In genomic region chr1:156448134-156448967, GRCh38 we compare ENCODE assay signal across 19 cellular contexts.
"Had no signal": no experiment of that assay in that cellular context is flagged by ENCODE, and none has a peak within 500 bp of the region (broad histone marks: within the 10 kb centered on the region; RNA-seq: fewer than 3 reads in every experiment).

No MANE protein-coding gene starts in this region.

- H3K27ac ChIP-seq: cardiac muscle cell, esophagus squamous epithelium, hepatocyte, SK-N-MC, stomach, testis, upper lobe of right lung had no signal

- H3K9me3 Mint-ChIP-seq: activated naive CD4-positive, alpha-beta T cell treated with anti-CD3 and anti-CD28 coated beads, Interleukin-2, amount 50 U/mL, for 72 hours had no signal

- H3K36me3 Mint-ChIP-seq: activated naive CD4-positive, alpha-beta T cell treated with anti-CD3 and anti-CD28 coated beads, Interleukin-2, amount 50 U/mL, for 72 hours had no signal

- DNase-seq: activated CD8-positive, alpha-beta memory T cell treated with anti-CD3 and anti-CD28 coated beads for 24 hours; activated CD8-positive, alpha-beta memory T cell treated with anti-CD3 and anti-CD28 coated beads, Interleukin-2, amount 50 U/mL, for 48 hours; activated gamma-delta T cell treated with Interleukin-2 at 50 U/mL for 16 hours; amniotic stem cell; dermis blood vessel endothelial cell; effector memory CD4-positive, alpha-beta T cell; esophagus squamous epithelium; occipital lobe; retina; stimulated activated CD4-positive, alpha-beta T cell treated with anti-CD3 and anti-CD28 coated beads, Interleukin-12 subunit alpha, Interleukin-12 subunit beta, amount 100 ng/mL, for 4 hours; stimulated activated CD4-positive, alpha-beta T cell treated with anti-CD3 and anti-CD28 coated beads, Interleukin-1b, Interleukin-23, amount 100 ng/mL, for 48 hours; stomach; testis; upper lobe of right lung had no signal

- H3K27me3 ChIP-seq: testis had no signal

- H3K9me3 ChIP-seq: esophagus squamous epithelium, stomach, testis, upper lobe of right lung had no signal

- H3K4me1 ChIP-seq: testis, upper lobe of right lung had no signal

- ATAC-seq: left lobe of liver, upper lobe of right lung had no signal

- H3K27ac Mint-ChIP-seq: activated naive CD4-positive, alpha-beta T cell treated with anti-CD3 and anti-CD28 coated beads, Interleukin-2, amount 50 U/mL, for 72 hours had no signal

- H3K4me3 ChIP-seq: cardiac muscle cell, esophagus squamous epithelium, hepatocyte, SK-N-MC, stomach, testis, upper lobe of right lung had no signal
